ENCODE assay signal across 21 cellular contexts in genomic region chr5:156589104-156589858, GRCh38.
"Had no signal": no experiment of that assay in that cellular context is flagged by ENCODE, and none has a peak within 500 bp of the region (broad histone marks: within the 10 kb centered on the region; RNA-seq: fewer than 3 reads in every experiment).

No MANE protein-coding gene starts in this region.

- H3K36me3 Mint-ChIP-seq: activated CD8-positive, alpha-beta memory T cell treated with anti-CD3 and anti-CD28 coated beads, Interleukin-2, amount 10 ng/mL, durations not matched to agents 7 days and 5 days; activated naive CD4-positive, alpha-beta T cell treated with anti-CD3 and anti-CD28 coated beads, Interleukin-2, amount 10 ng/mL, durations not matched to agents 7 days and 5 days had no signal

- H3K4me1 Mint-ChIP-seq: activated CD4-positive, alpha-beta T cell treated with anti-CD3 and anti-CD28 coated beads, Interleukin-2, amount 10 ng/mL, durations not matched to agents 7 days and 5 days; activated CD8-positive, alpha-beta memory T cell treated with anti-CD3 and anti-CD28 coated beads, Interleukin-2, amount 10 ng/mL, durations not matched to agents 7 days and 5 days; activated naive CD4-positive, alpha-beta T cell treated with anti-CD3 and anti-CD28 coated beads, Interleukin-2, amount 10 ng/mL, durations not matched to agents 7 days and 5 days had no signal

- H3K27ac Mint-ChIP-seq: activated CD4-positive, alpha-beta T cell treated with anti-CD3 and anti-CD28 coated beads, Interleukin-2, amount 10 ng/mL, durations not matched to agents 7 days and 5 days; activated CD8-positive, alpha-beta memory T cell treated with anti-CD3 and anti-CD28 coated beads, Interleukin-2, amount 10 ng/mL, durations not matched to agents 7 days and 5 days; activated CD8-positive, alpha-beta T cell treated with anti-CD3 and anti-CD28 coated beads for 36 hours; activated naive CD4-positive, alpha-beta T cell treated with anti-CD3 and anti-CD28 coated beads, Interleukin-2, amount 10 ng/mL, durations not matched to agents 7 days and 5 days; effector memory CD8-positive, alpha-beta T cell; natural killer cell treated with Interleukin-12 subunit alpha and Interleukin-12 subunit beta and Interleukin-15 and Interleukin-18, amount 100 ng/mL, for 72 hours had no signal

- DNase-seq: activated CD4-positive, alpha-beta T cell treated with anti-CD3 and anti-CD28 coated beads, Interleukin-2, amount 10 ng/mL, durations not matched to agents 7 days and 5 days; activated CD4-positive, CD25-positive, alpha-beta regulatory T cell treated with anti-CD3 and anti-CD28 coated beads, Interleukin-2, amount 50 U/mL, for 72 hours; activated CD8-positive, alpha-beta memory T cell treated with anti-CD3 and anti-CD28 coated beads, Interleukin-2, amount 10 ng/mL, durations not matched to agents 7 days and 5 days; activated CD8-positive, alpha-beta T cell treated with anti-CD3 and anti-CD28 coated beads for 36 hours; activated effector memory CD4-positive, alpha-beta T cell treated with anti-CD3 and anti-CD28 coated beads, Interleukin-2, amount 50 U/mL, for 16 hours; activated naive CD4-positive, alpha-beta T cell treated with anti-CD3 and anti-CD28 coated beads, Interleukin-2, amount 10 ng/mL, durations not matched to agents 7 days and 5 days; activated T-cell treated with anti-CD3 and anti-CD28 coated beads for 4 hours; body of pancreas; effector memory CD8-positive, alpha-beta T cell; left colon; lower lobe of right lung; ovary; spleen; stimulated activated CD4-positive, alpha-beta T cell treated with anti-CD3 and anti-CD28 coated beads, Interleukin-4, amount 100 ng/mL, for 4 hours; stimulated activated naive CD8-positive, alpha-beta T cell treated with anti-CD3 and anti-CD28 coated beads, Interleukin-15, Interleukin-2, amounts not matched to agents 100 U/mL and 50 U/mL, for 24 hours; tibial artery had no signal

- H3K27ac ChIP-seq: body of pancreas, cardiac muscle cell, lower lobe of right lung, neutrophil, ovary, prostate gland, spleen, tibial artery had no signal

- ATAC-seq: activated CD8-positive, alpha-beta memory T cell treated with anti-CD3 and anti-CD28 coated beads, Interleukin-2, amount 10 ng/mL, durations not matched to agents 7 days and 5 days; activated CD8-positive, alpha-beta T cell treated with anti-CD3 and anti-CD28 coated beads for 36 hours; body of pancreas; effector memory CD8-positive, alpha-beta T cell; esophagus mucosa; left colon; lower lobe of right lung; natural killer cell treated with Interleukin-12 subunit alpha and Interleukin-12 subunit beta and Interleukin-15 and Interleukin-18, amount 100 ng/mL, for 72 hours; stimulated activated naive CD8-positive, alpha-beta T cell treated with anti-CD3 and anti-CD28 coated beads, Interleukin-15, Interleukin-2, amounts not matched to agents 100 U/mL and 50 U/mL, for 24 hours had no signal

- H3K4me3 Mint-ChIP-seq: activated CD4-positive, alpha-beta T cell treated with anti-CD3 and anti-CD28 coated beads, Interleukin-2, amount 10 ng/mL, durations not matched to agents 7 days and 5 days; activated CD8-positive, alpha-beta memory T cell treated with anti-CD3 and anti-CD28 coated beads, Interleukin-2, amount 10 ng/mL, durations not matched to agents 7 days and 5 days; activated CD8-positive, alpha-beta T cell treated with anti-CD3 and anti-CD28 coated beads for 36 hours; activated naive CD4-positive, alpha-beta T cell treated with anti-CD3 and anti-CD28 coated beads, Interleukin-2, amount 10 ng/mL, durations not matched to agents 7 days and 5 days; effector memory CD8-positive, alpha-beta T cell; natural killer cell treated with Interleukin-12 subunit alpha and Interleukin-12 subunit beta and Interleukin-15 and Interleukin-18, amount 100 ng/mL, for 72 hours had no signal

- H3K27me3 ChIP-seq: body of pancreas, cardiac muscle cell, neutrophil, ovary, tibial artery had no signal

- H3K9me3 Mint-ChIP-seq: activated CD4-positive, alpha-beta T cell treated with anti-CD3 and anti-CD28 coated beads, Interleukin-2, amount 10 ng/mL, durations not matched to agents 7 days and 5 days; activated CD8-positive, alpha-beta T cell treated with anti-CD3 and anti-CD28 coated beads for 36 hours; activated naive CD4-positive, alpha-beta T cell treated with anti-CD3 and anti-CD28 coated beads, Interleukin-2, amount 10 ng/mL, durations not matched to agents 7 days and 5 days; effector memory CD8-positive, alpha-beta T cell; natural killer cell treated with Interleukin-12 subunit alpha and Interleukin-12 subunit beta and Interleukin-15 and Interleukin-18, amount 100 ng/mL, for 72 hours had no signal

- H3K4me1 ChIP-seq: body of pancreas, lower lobe of right lung, prostate gland, spleen had no signal

- H3K4me3 ChIP-seq: body of pancreas, cardiac muscle cell, lower lobe of right lung, ovary, prostate gland, spleen, tibial artery had no signal

- H3K9me3 ChIP-seq: body of pancreas, lower lobe of right lung, neutrophil, ovary, prostate gland, spleen, tibial artery had no signal

- H3K36me3 ChIP-seq: cardiac muscle cell, lower lobe of right lung, neutrophil, ovary, prostate gland, spleen, tibial artery had no signal
